ENCODE assay signal across 8 cellular contexts in genomic region chr7:87058739-87059524, GRCh38. TPM values are rescaled to one million over a fixed set of nuclear protein-coding genes. Genes with fewer than 3 reads are reported as not detected.
DNase-seq lines count a peak whose midpoint lies in the region; ATAC-seq and TF ChIP-seq lines count a peak whose summit lies in the region.

No MANE protein-coding gene starts in this region.

- CTCF ChIA-PET in HEK293T (lab: Yijun Ruan, JAX): interaction anchor here (0.7 to 1.8 kb wide), 3 partner anchors 24 to 94 kb away, joined by 3 to 11 read pairs (median 3); no protein-coding TSS in a partner anchor

- TF ChIP-seq POLR2A in gastroesophageal sphincter (IDR thresholded peaks at IDR 0.05): no peak

- H3K4me3 ChIP-seq in gastroesophageal sphincter: peak overlapping the region; percentile 47 to 65

- no peaks in the 10 kb centered on the region for H3K36me3 ChIP-seq in gastroesophageal sphincter

- POLR2A ChIA-PET in HEK293T (lab: Yijun Ruan, JAX): interaction anchor here (0.7 to 2.5 kb wide), 5 partner anchors 19 to 117 kb away, joined by 3 to 25 read pairs (median 3); partner anchors contain the start of gene DMTF1

- TF ChIP-seq CTCF in gastroesophageal sphincter (IDR thresholded peaks at IDR 0.05): no peak

- no peaks in the 10 kb centered on the region for H3K9me3 ChIP-seq in gastroesophageal sphincter

- DNase-seq in NOMO-1 treated with DMSO at 0.1 percent for 48 hours (lab: John Stamatoyannopoulos, UW; ENCODE audit: unreplicated experiment): peak; percentile 32
- DNase-seq in NOMO-1 treated with dmso at 0.1 percent for 144 hours (lab: John Stamatoyannopoulos, UW; ENCODE audit: unreplicated experiment): no peak
- DNase-seq in HEK293T (ENCODE audit: extremely low spot score): peak; percentile 16
- DNase-seq in NCI-H1105 (lab: John Stamatoyannopoulos, UW): peak; percentile 40
- peak; percentile 6 for DNase-seq in activated T-cell treated with anti-CD3 and anti-CD28 coated beads for 48 hours (ENCODE audit: low read depth)
- DNase-seq in nucleus accumbens (lab: John Stamatoyannopoulos, UW): peak in 40 of 56 donors; percentile 1 to 56 (median 33)
- no peak for DNase-seq in T1000 (lab: John Stamatoyannopoulos, UW)

- peak; percentile 63 for ATAC-seq in gastroesophageal sphincter

- 0 to 4% methylated on average over 3 to 8 of the region's 40 CpGs for WGBS in gastroesophageal sphincter (ENCODE audit: low coverage in 1 of 2), 2 donors

- H3K27me3 ChIP-seq in gastroesophageal sphincter: no peaks in the 10 kb centered on the region

- peak overlapping the region in 3 of 4 donors; percentile 72 to 85 (median 81) for H3K27ac ChIP-seq in gastroesophageal sphincter

- no peak for TF ChIP-seq EP300 in gastroesophageal sphincter (IDR thresholded peaks at IDR 0.05)

- H3K4me1 ChIP-seq in gastroesophageal sphincter: peaks cover 0 to 37% (median 0%) of the 10 kb centered on the region in 3 donors

TF ChIP-seq in HEK293T, 16 proteins besides CTCF, POLR2A, EP300 and RAD21:
- TF ChIP-seq ELF4 (IDR thresholded peaks at IDR 0.05) (no peak), L3MBTL2 (conservative IDR thresholded peaks at IDR 0.05) (no peak), HDGF (IDR thresholded peaks at IDR 0.05; ENCODE audit: borderline replicate concordance) (no peak), CTBP1 (IDR thresholded peaks at IDR 0.05; ENCODE audit: borderline replicate concordance) (no peak), NFRKB (IDR thresholded peaks at IDR 0.05) (no peak), FOXK2 (IDR thresholded peaks at IDR 0.05) (no peak), ARNT (IDR thresholded peaks at IDR 0.05) (no peak)

RNA-seq across cellular contexts. Expression of gene ELAPOR2, which starts 0.5 kb away (rescaled TPM):
- 10 to 100 TPM; 14.6 to 24.9 (median 19.7) TPM for total RNA-seq in gastroesophageal sphincter

Comparison
In these comparisons a context has a peak if more than half of its experiments do, and no peak if none do; other contexts are left out.
1. DNase-seq: peak in NOMO-1 treated with DMSO at 0.1 percent for 48 hours (single experiment), HEK293T (single experiment), NCI-H1105 (single experiment), activated T-cell treated with anti-CD3 and anti-CD28 coated beads for 48 hours (single experiment) and nucleus accumbens (40 of 56); none in NOMO-1 treated with dmso at 0.1 percent for 144 hours (single experiment) and T1000 (single experiment).